Comparison of ENCODE assay signal across 24 cellular contexts in the genomic region with DNA sequence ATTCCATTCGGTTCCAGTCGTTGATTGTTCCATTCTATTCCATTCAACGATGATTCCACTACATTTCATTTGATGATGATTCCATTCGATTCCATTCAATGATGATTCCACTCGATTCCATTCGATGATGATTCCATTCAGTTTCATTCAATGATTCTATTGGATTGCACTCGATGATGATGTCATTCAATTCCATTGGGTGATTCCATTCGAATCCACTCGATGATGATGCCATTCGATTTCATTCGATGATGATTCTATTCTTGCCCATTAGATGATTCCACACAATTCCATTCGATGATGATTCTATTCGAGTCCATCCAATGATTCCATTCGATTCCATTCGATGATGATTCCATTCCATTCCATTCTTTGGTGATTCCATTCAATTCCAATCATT.
"Had no signal": no experiment of that assay in that cellular context is flagged by ENCODE, and none has a peak within 500 bp of the region (broad histone marks: within the 10 kb centered on the region; RNA-seq: fewer than 3 reads in every experiment).

No MANE protein-coding gene starts in this region.

- H3K36me3 ChIP-seq: colonic mucosa, esophagus squamous epithelium, gastrocnemius medialis, heart right ventricle, left lung, lower lobe of right lung had no signal

- H3K4me3 Mint-ChIP-seq: dendritic cell treated with granulocyte-macrophage colony-stimulating factor and Interleukin-4, amounts not matched to agents 40 ng/mL and 50 ng/mL, for 4 days; mesothelial cell of epicardium; naive B cell had no signal

- H3K9me3 Mint-ChIP-seq: dendritic cell treated with granulocyte-macrophage colony-stimulating factor and Interleukin-4, amounts not matched to agents 40 ng/mL and 50 ng/mL, for 4 days had no signal

- ATAC-seq: esophagus mucosa, gastrocnemius medialis, heart right ventricle, left cardiac atrium, left lung, left ventricle myocardium superior, lower lobe of right lung, mucosa of descending colon had no signal

- H3K4me1 ChIP-seq: colonic mucosa, esophagus squamous epithelium, gastrocnemius medialis, heart right ventricle, left lung, lower lobe of right lung had no signal

- H3K27ac Mint-ChIP-seq: dendritic cell treated with granulocyte-macrophage colony-stimulating factor and Interleukin-4, amounts not matched to agents 40 ng/mL and 50 ng/mL, for 4 days; mesothelial cell of epicardium; naive B cell had no signal

- H3K27ac ChIP-seq: colonic mucosa, epithelial cell of prostate, esophagus squamous epithelium, gastrocnemius medialis, heart right ventricle, left lung, lower lobe of right lung had no signal

- H3K27me3 Mint-ChIP-seq: dendritic cell treated with granulocyte-macrophage colony-stimulating factor and Interleukin-4, amounts not matched to agents 40 ng/mL and 50 ng/mL, for 4 days; naive B cell had no signal

- DNase-seq: colonic mucosa; cortex of kidney; effector CD4-positive, alpha-beta T cell; effector memory CD4-positive, alpha-beta T cell; erythroblast; esophagus squamous epithelium; foreskin fibroblast; foreskin melanocyte; gastrocnemius medialis; glutamatergic neuron; head of caudate nucleus; heart right ventricle; hippocampal formation; left cardiac atrium; left lung; left ventricle myocardium superior; lower lobe of right lung; mesenchymal stem cell; mucosa of descending colon; naive B cell had no signal

- H3K4me3 ChIP-seq: colonic mucosa, esophagus squamous epithelium, gastrocnemius medialis, heart right ventricle, left lung, lower lobe of right lung, mucosa of descending colon had no signal

- H3K4me1 Mint-ChIP-seq: mesothelial cell of epicardium had no signal

- H3K27me3 ChIP-seq: colonic mucosa, esophagus squamous epithelium, gastrocnemius medialis, heart right ventricle, left lung had no signal
